In genomic region chr12:75814856-75815754, GRCh38 we compare ENCODE assay signal across 7 cellular contexts.
DNase-seq lines count a peak whose midpoint lies in the region; ATAC-seq and TF ChIP-seq lines count a peak whose summit lies in the region.

No MANE protein-coding gene starts in this region.

- H3K36me3 Mint-ChIP-seq in T-helper 2 cell treated with Interferon-gamma antibody and Interleukin-4, amounts not matched to agents 5 μg/mL and 100 μg/mL, for 36 hours (ENCODE audit: low read depth) = no peaks in the 10 kb centered on the region

- peaks cover 11% of the 10 kb centered on the region for H3K4me1 Mint-ChIP-seq in T-helper 2 cell treated with Interferon-gamma antibody and Interleukin-4, amounts not matched to agents 5 μg/mL and 100 μg/mL, for 36 hours (ENCODE audit: low read depth)

- no peak overlapping the region for H3K27ac Mint-ChIP-seq in T-helper 2 cell treated with Interferon-gamma antibody and Interleukin-4, amounts not matched to agents 5 μg/mL and 100 μg/mL, for 36 hours

- peak; percentile 54 for ATAC-seq in HG03520 (IDR thresholded peaks at IDR 0.05; ENCODE audit: unreplicated experiment)

- H3K4me3 Mint-ChIP-seq in T-helper 2 cell treated with Interferon-gamma antibody and Interleukin-4, amounts not matched to agents 5 μg/mL and 100 μg/mL, for 36 hours = no peak overlapping the region

- DNase-seq in GM13976 (ENCODE audit: low spot score) = peak; percentile 25
- peak; percentile 96 for DNase-seq in astrocyte of the hippocampus (ENCODE audit: low read depth, low spot score)
- peak; percentile 58 for DNase-seq in islet precursor cell
- DNase-seq in T-helper 2 cell treated with Interferon-gamma antibody and Interleukin-4, amounts not matched to agents 5 μg/mL and 100 μg/mL, for 36 hours (ENCODE audit: low spot score) = no peak
- DNase-seq in SIG-M5 (lab: John Stamatoyannopoulos, UW) = no peak

- TF ChIP-seq CTCF in GM13976 (IDR thresholded peaks at IDR 0.05; ENCODE audit: borderline replicate concordance, control extremely low read depth, extremely low read depth, insufficient read depth, missing control alignments) = no peak

- H3K27me3 Mint-ChIP-seq in T-helper 2 cell treated with Interferon-gamma antibody and Interleukin-4, amounts not matched to agents 5 μg/mL and 100 μg/mL, for 36 hours (ENCODE audit: low read depth) = peaks cover 11% of the 10 kb centered on the region

- H3K27ac ChIP-seq in temporal lobe (ENCODE audit: low read depth, low read length) = peak overlapping the region; percentile 25

- in situ Hi-C loops in GM13976 (cut with MboI; ENCODE audit: low sequenced_read_pairs, unreplicated experiment) = no loop called here

- no peaks in the 10 kb centered on the region for H3K9me3 Mint-ChIP-seq in T-helper 2 cell treated with Interferon-gamma antibody and Interleukin-4, amounts not matched to agents 5 μg/mL and 100 μg/mL, for 36 hours

Comparison
In these comparisons a context has a peak if more than half of its experiments do, and no peak if none do; other contexts are left out.
1. DNase-seq: peak in GM13976 (single experiment), astrocyte of the hippocampus (single experiment) and islet precursor cell (single experiment); none in T-helper 2 cell treated with Interferon-gamma antibody and Interleukin-4, amounts not matched to agents 5 μg/mL and 100 μg/mL, for 36 hours (single experiment) and SIG-M5 (single experiment).